In genomic region chr13:36837354-36838092, GRCh38 we compare ENCODE assay signal across 23 cellular contexts.
"Had no signal": no experiment of that assay in that cellular context is flagged by ENCODE, and none has a peak within 500 bp of the region (broad histone marks: within the 10 kb centered on the region; RNA-seq: fewer than 3 reads in every experiment).

No MANE protein-coding gene starts in this region.

- H3K9ac ChIP-seq: neural progenitor cell had no signal

- H3K9me3 ChIP-seq: ovary, transverse colon had no signal

- H3K4me3 ChIP-seq: coronary artery, lung, neural progenitor cell, ovary, transverse colon had no signal

- H3K4me1 Mint-ChIP-seq: activated B cell treated with CpG ODN at 0.5 μM for 24 hours; activated naive CD4-positive, alpha-beta T cell treated with anti-CD3 and anti-CD28 coated beads, Interleukin-2, amount 50 U/mL, for 24 hours; activated T-helper 17 cell treated with anti-CD3 and anti-CD28 coated beads, Interleukin-2, amount 50 U/mL, for 72 hours had no signal

- H3K27me3 ChIP-seq: neural progenitor cell, ovary, transverse colon had no signal

- ATAC-seq: activated T-helper 17 cell treated with anti-CD3 and anti-CD28 coated beads, Interleukin-2, amount 50 U/mL, for 72 hours had no signal

- FAIRE-seq: endothelial cell of umbilical vein, small intestine, TTC549 had no signal

- DNase-seq: activated B cell treated with CpG ODN at 0.5 μM for 24 hours; activated CD4-positive, alpha-beta T cell treated with anti-CD3 and anti-CD28 coated beads for 48 hours; central memory CD4-positive, alpha-beta T cell; effector CD8-positive, alpha-beta T cell; foreskin fibroblast; glutamatergic neuron; immature natural killer cell; ovary; small intestine; stimulated activated CD4-positive, alpha-beta T cell treated with anti-CD3 and anti-CD28 coated beads, Interleukin-4, amount 100 ng/mL, for 4 hours; stimulated activated CD8-positive, alpha-beta memory T cell treated with anti-CD3 and anti-CD28 coated beads, Interleukin-4, amount 100 ng/mL, for 48 hours; stimulated activated naive CD4-positive, alpha-beta T cell treated with Interleukin-2 at 50 U/mL for 16 hours; substantia nigra; SW 1271; transverse colon had no signal

- H3K27ac Mint-ChIP-seq: activated B cell treated with CpG ODN at 0.5 μM for 24 hours; activated naive CD4-positive, alpha-beta T cell treated with anti-CD3 and anti-CD28 coated beads, Interleukin-2, amount 50 U/mL, for 24 hours; activated T-helper 17 cell treated with anti-CD3 and anti-CD28 coated beads, Interleukin-2, amount 50 U/mL, for 72 hours; mesothelial cell of epicardium; neural progenitor cell had no signal

- H3K4me1 ChIP-seq: transverse colon had no signal

- H2AFZ ChIP-seq: neural progenitor cell had no signal

- H3K27ac ChIP-seq: coronary artery, neural progenitor cell, ovary, transverse colon had no signal

- H3K4me2 ChIP-seq: neural progenitor cell had no signal

- H3K4me3 Mint-ChIP-seq: activated B cell treated with CpG ODN at 0.5 μM for 24 hours; activated naive CD4-positive, alpha-beta T cell treated with anti-CD3 and anti-CD28 coated beads, Interleukin-2, amount 50 U/mL, for 24 hours; activated T-helper 17 cell treated with anti-CD3 and anti-CD28 coated beads, Interleukin-2, amount 50 U/mL, for 72 hours; immature natural killer cell; mesothelial cell of epicardium; neural progenitor cell had no signal

- H3K36me3 ChIP-seq: neural progenitor cell, ovary, transverse colon had no signal

- H3K36me3 Mint-ChIP-seq: immature natural killer cell had no signal

- H3K27me3 Mint-ChIP-seq: activated B cell treated with CpG ODN at 0.5 μM for 24 hours; activated naive CD4-positive, alpha-beta T cell treated with anti-CD3 and anti-CD28 coated beads, Interleukin-2, amount 50 U/mL, for 24 hours; activated T-helper 17 cell treated with anti-CD3 and anti-CD28 coated beads, Interleukin-2, amount 50 U/mL, for 72 hours had no signal

- H3K9me3 Mint-ChIP-seq: activated B cell treated with CpG ODN at 0.5 μM for 24 hours; activated naive CD4-positive, alpha-beta T cell treated with anti-CD3 and anti-CD28 coated beads, Interleukin-2, amount 50 U/mL, for 24 hours; activated T-helper 17 cell treated with anti-CD3 and anti-CD28 coated beads, Interleukin-2, amount 50 U/mL, for 72 hours; immature natural killer cell; mesothelial cell of epicardium; neural progenitor cell had no signal
